In the genomic region with DNA sequence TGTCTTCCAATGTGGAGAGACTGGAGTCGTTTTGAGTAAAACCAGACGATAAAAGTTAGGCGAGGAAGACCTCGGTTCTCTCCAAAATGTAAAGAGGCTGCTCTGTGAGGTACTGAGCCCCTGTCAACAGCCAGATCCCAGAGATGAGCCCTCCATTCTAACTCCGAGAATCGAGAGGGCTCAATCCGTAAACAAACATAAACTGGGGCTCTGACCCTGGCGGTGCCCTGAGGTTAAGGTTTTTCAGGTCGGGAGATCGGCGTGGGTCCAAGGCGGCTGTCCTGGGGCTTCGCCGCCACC, we compare ENCODE assay signal across 8 cellular contexts. TPM values are rescaled to one million over a fixed set of nuclear protein-coding genes. Genes with fewer than 3 reads are reported as not detected.
DNase-seq lines count a peak whose midpoint lies in the region; ATAC-seq, FAIRE-seq and TF ChIP-seq lines count a peak whose summit lies in the region.

No MANE protein-coding gene starts in this region.

- peak overlapping the region; percentile 46 to 95 (median 92) for H3K27ac ChIP-seq in heart right ventricle
- H3K27ac ChIP-seq in substantia nigra (ENCODE audit: low read depth, low read length, poor library complexity, severe bottlenecking) = peak overlapping the region; percentile 81

- H3K9me3 ChIP-seq in heart right ventricle = no peaks in the 10 kb centered on the region
- no peaks in the 10 kb centered on the region for H3K9me3 ChIP-seq in iPS-18c (ENCODE audit: control insufficient read depth, insufficient read depth, low read length)

- H3K27me3 Mint-ChIP-seq in activated CD4-positive, alpha-beta memory T cell treated with anti-CD3 and anti-CD28 coated beads, Interleukin-2, amount 10 ng/mL, durations not matched to agents 7 days and 5 days = no peaks in the 10 kb centered on the region

- H3K36me3 ChIP-seq in heart right ventricle = peaks cover 0 to 24% (median 0%) of the 10 kb centered on the region in 9 donors

- POLR2A ChIA-PET in activated CD4-positive, alpha-beta memory T cell treated with anti-CD3 and anti-CD28 coated beads, Interleukin-2, amount 10 ng/mL, durations not matched to agents 7 days and 5 days (lab: Charles Lee) = interaction anchor here (1.0 to 7.8 kb wide), 10 partner anchors 10 to 630 kb away, joined by 3 to 121 read pairs (median 6); a partner anchor contains a TSS

- CTCF ChIA-PET in activated CD4-positive, alpha-beta memory T cell treated with anti-CD3 and anti-CD28 coated beads, Interleukin-2, amount 10 ng/mL, durations not matched to agents 7 days and 5 days (lab: Charles Lee) = interaction anchor here (1.0 to 1.3 kb wide), 2 partner anchors 50 to 624 kb away, joined by 4 to 5 read pairs; no protein-coding TSS in a partner anchor

- peak overlapping the region; percentile 85 for H3K27ac Mint-ChIP-seq in activated CD4-positive, alpha-beta memory T cell treated with anti-CD3 and anti-CD28 coated beads, Interleukin-2, amount 10 ng/mL, durations not matched to agents 7 days and 5 days

- intact Hi-C loops in heart right ventricle (cut with DNase I) (loop anchor here in 2 of 10 donors (2.0 to 5.0 kb wide), 2 partner anchors 216 to 458 kb away; a partner anchor contains a TSS), Right ventricle myocardium inferior (cut with DNase I) (no loop called here)

- H3K4me1 ChIP-seq in heart right ventricle = peaks cover 0 to 73% (median 53%) of the 10 kb centered on the region in 9 donors

- 0% methylated on average over 14 of the region's 14 CpGs for WGBS in heart right ventricle, 2 donors

- no peaks in the 10 kb centered on the region for H3K27me3 ChIP-seq in heart right ventricle

- DNase-seq in heart right ventricle (no peak), Right ventricle myocardium inferior (ENCODE audit: missing footprints) (no peak), substantia nigra (lab: John Stamatoyannopoulos, UW) (no peak), urothelium cell line (ENCODE audit: low spot score) (no peak), NCI-H187 treated with DMSO at 0.1 percent for 48 hours (lab: John Stamatoyannopoulos, UW) (no peak), NCI-H82 treated with DMSO at 0.1 percent for 48 hours (lab: John Stamatoyannopoulos, UW; ENCODE audit: unreplicated experiment) (no peak)
- no peak for DNase-seq in activated CD4-positive, alpha-beta memory T cell treated with anti-CD3 and anti-CD28 coated beads, Interleukin-2, amount 10 ng/mL, durations not matched to agents 7 days and 5 days

- no peak for TF ChIP-seq CTCF in heart right ventricle (IDR thresholded peaks at IDR 0.05)

- H3K4me3 Mint-ChIP-seq in activated CD4-positive, alpha-beta memory T cell treated with anti-CD3 and anti-CD28 coated beads, Interleukin-2, amount 10 ng/mL, durations not matched to agents 7 days and 5 days = peak overlapping the region; percentile 81

- peaks cover 56% of the 10 kb centered on the region for H3K4me1 Mint-ChIP-seq in activated CD4-positive, alpha-beta memory T cell treated with anti-CD3 and anti-CD28 coated beads, Interleukin-2, amount 10 ng/mL, durations not matched to agents 7 days and 5 days

- peaks cover 10% of the 10 kb centered on the region for H3K36me3 Mint-ChIP-seq in activated CD4-positive, alpha-beta memory T cell treated with anti-CD3 and anti-CD28 coated beads, Interleukin-2, amount 10 ng/mL, durations not matched to agents 7 days and 5 days (ENCODE audit: low read depth)

- H3K9me3 Mint-ChIP-seq in activated CD4-positive, alpha-beta memory T cell treated with anti-CD3 and anti-CD28 coated beads, Interleukin-2, amount 10 ng/mL, durations not matched to agents 7 days and 5 days = no peaks in the 10 kb centered on the region

- no peak for ATAC-seq in heart right ventricle
- no peak for ATAC-seq in Right ventricle myocardium inferior

- H3K4me3 ChIP-seq in heart right ventricle (peak overlapping the region; percentile 67 to 97 (median 93)), iPS-18c (ENCODE audit: insufficient read depth, low read depth, low read length) (peak overlapping the region; percentile 91)

- no peak for FAIRE-seq in urothelium cell line (lab: Jason Lieb, UNC)

RNA-seq across cellular contexts. Expression of a gene that starts 0.4 kb away (rescaled TPM):
- total RNA-seq in heart right ventricle (1 to 10 TPM; 5.6 to 7.9 (median 6.9) TPM), Right ventricle myocardium inferior (5.3 TPM)
- 1 to 10 TPM; 3.1 to 5.7 TPM for polyA plus RNA-seq in heart right ventricle
- total RNA-seq in activated CD4-positive, alpha-beta memory T cell treated with anti-CD3 and anti-CD28 coated beads, Interleukin-2, amount 10 ng/mL, durations not matched to agents 7 days and 5 days = 10 to 100 TPM; 11.9 to 13.5 TPM

RNA-seq across cellular contexts. Expression of a gene that starts 3.8 kb away (rescaled TPM):
- total RNA-seq in heart right ventricle = 10 to 100 TPM; 17.9 to 39.9 (median 23.9) TPM
- polyA plus RNA-seq in heart right ventricle = 100 to 1,000 TPM in 1 of 2 donors, 10 to 100 TPM in 1; 36.9 to 147 TPM
- 26.5 TPM for total RNA-seq in Right ventricle myocardium inferior
- total RNA-seq in activated CD4-positive, alpha-beta memory T cell treated with anti-CD3 and anti-CD28 coated beads, Interleukin-2, amount 10 ng/mL, durations not matched to agents 7 days and 5 days = 10 to 100 TPM; 50.7 to 55.7 TPM

RNA-seq across cellular contexts. Expression of a gene that starts 22.5 kb away (rescaled TPM):
- total RNA-seq in heart right ventricle = 1 to 10 TPM in 5 of 10 donors, under 1 TPM in 5; 0.28 to 1.6 (median 1.00) TPM
- polyA plus RNA-seq in heart right ventricle = 1 to 10 TPM; 1.2 to 8.9 TPM
- total RNA-seq in Right ventricle myocardium inferior = 1.2 TPM
- 1 to 10 TPM; 4.1 to 4.8 TPM for total RNA-seq in activated CD4-positive, alpha-beta memory T cell treated with anti-CD3 and anti-CD28 coated beads, Interleukin-2, amount 10 ng/mL, durations not matched to agents 7 days and 5 days

RNA-seq across cellular contexts. Expression of a gene that starts 46.1 kb away (rescaled TPM):
- total RNA-seq in heart right ventricle (not detected), Right ventricle myocardium inferior (not detected)
- polyA plus RNA-seq in heart right ventricle = not detected
- total RNA-seq in activated CD4-positive, alpha-beta memory T cell treated with anti-CD3 and anti-CD28 coated beads, Interleukin-2, amount 10 ng/mL, durations not matched to agents 7 days and 5 days = not detected
